ENCODE assay signal across 10 cellular contexts in the genomic region with DNA sequence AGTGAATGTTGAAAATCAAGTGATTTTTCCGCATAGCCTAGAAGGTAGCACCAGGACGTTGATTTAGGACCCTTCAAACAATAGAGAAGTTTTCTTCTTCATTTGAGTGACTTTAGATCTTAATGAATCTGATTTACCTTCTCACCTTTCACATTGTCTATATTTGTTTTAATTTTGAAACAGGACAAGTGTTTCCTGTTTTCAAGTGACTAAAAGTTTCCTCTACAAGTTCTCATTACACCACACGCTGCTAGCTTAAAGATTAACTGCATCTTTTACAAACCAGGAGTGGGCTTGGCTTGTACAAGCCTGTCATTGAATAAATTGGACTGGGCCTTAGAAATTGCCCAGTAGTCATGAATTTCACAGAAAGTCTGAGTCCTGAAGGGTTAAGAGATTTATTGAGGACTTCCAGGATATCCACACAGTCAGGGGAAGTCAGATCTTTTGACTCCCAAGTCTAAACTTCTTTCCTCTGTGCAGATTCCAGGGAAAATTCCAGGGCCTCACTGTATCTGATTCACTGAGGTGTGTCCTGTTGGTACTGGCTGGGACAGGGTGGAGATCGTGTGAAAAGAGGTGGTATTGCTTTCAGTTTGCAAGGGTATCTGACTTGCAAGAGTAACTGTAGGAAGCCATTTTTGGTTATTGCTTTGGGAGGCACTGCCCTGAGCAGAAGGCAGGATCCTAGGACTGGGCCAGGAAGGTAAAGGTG. TPM values are rescaled to one million over a fixed set of nuclear protein-coding genes. Genes with fewer than 3 reads are reported as not detected.
DNase-seq lines count a peak whose midpoint lies in the region; ATAC-seq, FAIRE-seq and TF ChIP-seq lines count a peak whose summit lies in the region.
"Had no signal": no experiment of that assay in that cellular context is flagged by ENCODE, and none has a peak within 500 bp of the region (broad histone marks: within the 10 kb centered on the region; RNA-seq: fewer than 3 reads in every experiment).

No MANE protein-coding gene starts in this region.

- peak; percentile 97 for FAIRE-seq in GM18507 (lab: Jason Lieb, UNC)

- no peaks in the 10 kb centered on the region for H3K36me3 Mint-ChIP-seq in immature natural killer cell

- no peak overlapping the region for H3K27ac Mint-ChIP-seq in immature natural killer cell

- no peak overlapping the region for H3K4me3 ChIP-seq in A673 (ENCODE audit: low read depth, low read length, poor library complexity, severe bottlenecking)
- H3K4me3 ChIP-seq: tibial nerve had no signal

- CTCF ChIA-PET in A673 (lab: Charles Lee), result no interaction called here

- no peak overlapping the region for H3K27ac ChIP-seq in A673 (ENCODE audit: low read depth, low read length, poor library complexity, severe bottlenecking)

- H3K27me3 ChIP-seq in A673 (replicated peaks; ENCODE audit: insufficient read depth, low read depth, low read length, poor library complexity), result peaks cover 33% of the 10 kb centered on the region

- intact Hi-C loops in A673 (cut with micrococcal nuclease; ENCODE audit: unreplicated experiment), result no loop called here

- peaks cover 0 to 11% (median 2%) of the 10 kb centered on the region in 6 donors for H3K9me3 Mint-ChIP-seq in immature natural killer cell

- no peak overlapping the region for H3K4me3 Mint-ChIP-seq in immature natural killer cell

- H3K4me1 ChIP-seq in A673 (ENCODE audit: insufficient read depth, low read length, poor library complexity, severe bottlenecking), result no peaks in the 10 kb centered on the region

- no peak for TF ChIP-seq CTCF in A673 (conservative IDR thresholded peaks at IDR 0.05; ENCODE audit: low read depth, low read length)

- POLR2A ChIA-PET in A673 (lab: Charles Lee; ENCODE audit: low non-redundant PET), result no interaction called here

- BruUV-seq in A673 (replicated peaks; lab: Mats Ljungman, UMichigan), result no TSS peak

- peaks cover 11 to 22% (median 20%) of the 10 kb centered on the region in 3 donors for H3K27me3 Mint-ChIP-seq in immature natural killer cell (ENCODE audit: low read depth in 3 of 3)

- H3K4me1 Mint-ChIP-seq in immature natural killer cell, result peaks cover 0 to 7% of the 10 kb centered on the region in 2 donors

- ATAC-seq in GM21528 (IDR thresholded peaks at IDR 0.05; ENCODE audit: low FRiP score, unreplicated experiment) (peak; percentile 44), HG03571 (IDR thresholded peaks at IDR 0.05; ENCODE audit: unreplicated experiment) (peak; percentile 55)

- DNase-seq in GM18507 (ENCODE audit: extremely low spot score, insufficient read length, low read depth), result no peak
- peak; percentile 89 for DNase-seq in kidney tubule cell (ENCODE audit: low spot score)
- DNase-seq in retina, result no peak
- DNase-seq in A673 (ENCODE audit: low spot score), result no peak
- no peak for DNase-seq in activated naive CD4-positive, alpha-beta T cell (lab: John Stamatoyannopoulos, UW)
- DNase-seq in immature natural killer cell, result no peak
- DNase-seq: activated effector memory CD4-positive, alpha-beta T cell treated with anti-CD3 and anti-CD28 coated beads, Interleukin-2, amount 50 U/mL, for 16 hours had no signal

- no peaks in the 10 kb centered on the region for H3K9me3 ChIP-seq in A673 (ENCODE audit: low read depth, low read length, poor library complexity, severe bottlenecking)
- H3K9me3 ChIP-seq: tibial nerve had no signal

- no peaks in the 10 kb centered on the region for H3K36me3 ChIP-seq in A673 (ENCODE audit: insufficient read depth, low read length, poor library complexity, severe bottlenecking)
- H3K36me3 ChIP-seq: tibial nerve had no signal

RNA-seq across cellular contexts. Expression of gene SGPP2, which starts 3.4 kb away (rescaled TPM):
- total RNA-seq in A673 (2021), result 0.09 and 0.37 TPM in 2 replicates
- not detected for polyA plus RNA-seq in immature natural killer cell
- total RNA-seq: tibial nerve had no signal
